Comparison of ENCODE assay signal across 8 cellular contexts in genomic region chr6:142842423-142843261, GRCh38.
DNase-seq lines count a peak whose midpoint lies in the region; ATAC-seq, FAIRE-seq and TF ChIP-seq lines count a peak whose summit lies in the region.

No MANE protein-coding gene starts in this region.

- H3K9me3 ChIP-seq in pancreas, result no peaks in the 10 kb centered on the region

- TF ChIP-seq POLR2A in GM18505 (IDR thresholded peaks at IDR 0.05; ENCODE audit: borderline replicate concordance, extremely low read depth, insufficient read depth, insufficient read length), result no peak

- WGBS in pancreas, 2 donors, result 78 to 79% methylated on average over 11 of the region's 11 CpGs

- ATAC-seq in GM18505 (IDR thresholded peaks at IDR 0.05; ENCODE audit: unreplicated experiment), result peak; percentile 53
- ATAC-seq in GM21825 (IDR thresholded peaks at IDR 0.05; ENCODE audit: unreplicated experiment), result peak; percentile 66
- ATAC-seq in pancreas, result no peak

- no peak overlapping the region for H3K4me3 ChIP-seq in bronchial epithelial cell (ENCODE audit: low read depth, low read length)
- no peak overlapping the region for H3K4me3 ChIP-seq in pancreas

- H3K27ac ChIP-seq in pancreas, result peak overlapping the region in 2 of 4 donors; percentile 24 to 25

- peaks cover 9 to 43% (median 22%) of the 10 kb centered on the region in 3 donors for H3K4me1 ChIP-seq in pancreas

- TF ChIP-seq CTCF in bronchial epithelial cell (IDR thresholded peaks at IDR 0.05; ENCODE audit: insufficient read depth, low read length, severe bottlenecking), result no peak
- TF ChIP-seq CTCF in pancreas (IDR thresholded peaks at IDR 0.05), result no peak

- intact Hi-C loops in pancreas (cut with DNase I), result no loop called here

- no peaks in the 10 kb centered on the region for H3K36me3 ChIP-seq in bronchial epithelial cell (ENCODE audit: control insufficient read depth, insufficient read depth, low read length)
- H3K36me3 ChIP-seq in pancreas, result no peaks in the 10 kb centered on the region

- H3K27me3 ChIP-seq in bronchial epithelial cell (ENCODE audit: control insufficient read depth, insufficient read depth, low read length) (no peaks in the 10 kb centered on the region), pancreas (no peaks in the 10 kb centered on the region)

- FAIRE-seq in bronchial epithelial cell (lab: Jason Lieb, UNC) (no peak), pancreas (lab: Jason Lieb, UNC) (no peak)

- DNase-seq in MV-4-11 (lab: John Stamatoyannopoulos, UW) (peak; percentile 7), bronchial epithelial cell (ENCODE audit: low read depth) (peak; percentile 59), pulmonary artery endothelial cell (ENCODE audit: low read depth, low spot score) (peak; percentile 26), NCI-H82 (lab: John Stamatoyannopoulos, UW) (no peak), midbrain (lab: John Stamatoyannopoulos, UW) (no peak), pancreas (no peak)

Comparison
In these comparisons a context has a peak if more than half of its experiments do, and no peak if none do; other contexts are left out.
1. ATAC-seq: peak in GM18505 (single experiment) and GM21825 (single experiment); none in pancreas (0 of 4).
2. DNase-seq: peak in MV-4-11 (single experiment), bronchial epithelial cell (single experiment) and pulmonary artery endothelial cell (single experiment); none in NCI-H82 (single experiment), midbrain (single experiment) and pancreas (0 of 6).